1 cellular context compared by ENCODE assay signal in the genomic region with DNA sequence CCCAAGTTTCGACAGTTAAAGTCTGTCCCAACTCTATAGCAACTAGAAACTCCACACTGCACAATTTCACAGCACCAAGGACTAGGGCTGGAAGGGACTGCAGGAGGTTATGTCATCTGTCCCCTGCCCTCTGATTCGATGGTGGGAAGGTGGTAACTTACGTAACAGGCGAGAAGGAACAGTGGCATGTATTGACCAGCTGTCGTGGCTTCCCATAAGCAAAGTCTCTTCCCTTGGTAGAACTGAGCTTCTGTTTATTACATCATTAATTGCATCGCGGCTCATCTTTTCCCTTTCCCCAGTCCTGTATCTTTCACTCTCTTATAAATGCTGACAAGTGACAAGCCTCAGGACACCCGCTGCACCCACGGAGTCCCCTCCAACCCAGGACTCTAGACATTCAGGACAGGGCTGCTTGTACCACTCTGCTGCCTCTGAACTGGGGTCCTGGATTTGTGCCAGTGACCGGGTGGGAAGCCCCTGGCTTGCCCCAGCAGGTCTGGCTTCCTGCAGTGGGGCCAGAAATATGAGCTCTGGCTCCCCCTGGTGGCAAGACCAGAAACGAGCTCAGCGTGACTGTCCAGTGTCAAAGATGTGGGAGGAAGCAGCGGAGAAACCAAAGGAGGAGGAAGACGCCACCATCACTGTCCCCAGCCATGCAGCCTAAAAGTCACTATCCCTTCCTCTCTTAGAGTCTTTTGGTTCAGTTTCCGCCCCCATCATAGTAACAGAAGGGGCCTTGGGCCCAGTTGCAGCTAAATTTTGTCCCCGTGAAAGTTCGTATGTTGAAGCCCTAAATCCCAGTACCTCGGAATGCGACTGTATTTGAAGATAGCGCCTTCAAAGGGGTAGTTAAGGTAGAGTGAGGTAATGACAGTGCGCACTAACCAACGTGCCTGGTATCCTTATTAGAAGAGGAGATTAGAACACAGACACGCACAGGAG.
TF ChIP-seq lines count a peak whose summit lies in the region.

No MANE protein-coding gene starts in this region.

TF ChIP-seq in HCT116, 20 proteins besides CTCF, POLR2A, EP300 and RAD21 (continued from another document):
- TF ChIP-seq, protein P1, sequence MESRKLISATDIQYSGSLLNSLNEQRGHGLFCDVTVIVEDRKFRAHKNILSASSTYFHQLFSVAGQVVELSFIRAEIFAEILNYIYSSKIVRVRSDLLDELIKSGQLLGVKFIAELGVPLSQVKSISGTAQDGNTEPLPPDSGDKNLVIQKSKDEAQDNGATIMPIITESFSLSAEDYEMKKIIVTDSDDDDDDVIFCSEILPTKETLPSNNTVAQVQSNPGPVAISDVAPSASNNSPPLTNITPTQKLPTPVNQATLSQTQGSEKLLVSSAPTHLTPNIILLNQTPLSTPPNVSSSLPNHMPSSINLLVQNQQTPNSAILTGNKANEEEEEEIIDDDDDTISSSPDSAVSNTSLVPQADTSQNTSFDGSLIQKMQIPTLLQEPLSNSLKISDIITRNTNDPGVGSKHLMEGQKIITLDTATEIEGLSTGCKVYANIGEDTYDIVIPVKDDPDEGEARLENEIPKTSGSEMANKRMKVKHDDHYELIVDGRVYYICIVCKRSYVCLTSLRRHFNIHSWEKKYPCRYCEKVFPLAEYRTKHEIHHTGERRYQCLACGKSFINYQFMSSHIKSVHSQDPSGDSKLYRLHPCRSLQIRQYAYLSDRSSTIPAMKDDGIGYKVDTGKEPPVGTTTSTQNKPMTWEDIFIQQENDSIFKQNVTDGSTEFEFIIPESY (IDR thresholded peaks at IDR 0.05; ENCODE audit: extremely low read depth, insufficient replicate concordance, low read length): no peak
- TF ChIP-seq EGR1 (IDR thresholded peaks at IDR 0.05; ENCODE audit: low read depth) (no peak), MAX (IDR thresholded peaks at IDR 0.05) (no peak), SRF (IDR thresholded peaks at IDR 0.05; ENCODE audit: low read depth) (no peak), SP1 (IDR thresholded peaks at IDR 0.05; ENCODE audit: low read depth) (no peak), FOSL1 (IDR thresholded peaks at IDR 0.05; ENCODE audit: low read depth) (no peak), POLR2AphosphoS5 (IDR thresholded peaks at IDR 0.05; ENCODE audit: low read depth, low read length) (no peak), ELF1 (IDR thresholded peaks at IDR 0.05; ENCODE audit: borderline replicate concordance, low read depth) (no peak), CEBPB (IDR thresholded peaks at IDR 0.05; ENCODE audit: low read depth) (no peak), JUND (IDR thresholded peaks at IDR 0.05) (no peak), CBX3 (IDR thresholded peaks at IDR 0.05; ENCODE audit: low read depth) (no peak), ATF3 (IDR thresholded peaks at IDR 0.05) (no peak), ZNF274 (IDR thresholded peaks at IDR 0.05; ENCODE audit: low read depth, low read length) (no peak)
